Comparison of ENCODE assay signal across 8 cellular contexts in the genomic region with DNA sequence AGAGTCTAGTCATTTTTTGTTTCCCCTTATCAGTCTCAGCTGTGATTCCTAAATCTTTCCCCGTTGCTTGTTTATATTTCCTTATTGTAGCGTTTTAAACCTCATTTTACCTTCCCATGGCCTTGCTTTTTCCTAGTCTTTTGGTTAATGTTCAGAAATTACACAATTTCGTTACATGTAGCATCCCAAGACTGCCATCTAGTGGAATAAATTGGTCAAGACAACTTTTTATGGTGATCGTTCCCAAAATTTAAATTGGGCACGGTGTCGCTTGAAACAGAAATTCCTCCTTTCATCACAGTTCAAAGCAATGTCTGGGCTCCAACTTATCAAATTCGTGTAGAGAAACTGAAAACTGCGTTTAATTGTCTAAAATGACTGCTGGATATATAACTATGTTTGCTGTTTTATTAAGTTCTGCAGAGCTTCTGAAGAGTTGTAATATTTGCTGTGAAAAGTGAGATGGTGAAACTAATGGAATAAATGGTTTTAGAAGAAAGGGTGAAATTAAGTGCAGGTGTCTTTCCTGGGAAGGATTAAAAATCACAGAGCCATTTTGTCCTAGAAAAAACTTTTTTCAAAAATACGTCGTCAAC.
DNase-seq lines count a peak whose midpoint lies in the region; ATAC-seq and TF ChIP-seq lines count a peak whose summit lies in the region.

No MANE protein-coding gene starts in this region.

- no peaks in the 10 kb centered on the region for H3K9me3 ChIP-seq in liver (ENCODE audit: control insufficient read depth in 4 of 4, low read length in 3 of 4)

- no peaks in the 10 kb centered on the region for H3K36me3 Mint-ChIP-seq in brain

- no peaks in the 10 kb centered on the region for H3K27me3 Mint-ChIP-seq in brain

- DNase-seq in ELR (ENCODE audit: low read depth), result peak; percentile 62
- DNase-seq in HEK293T (ENCODE audit: extremely low spot score), result peak; percentile 25
- DNase-seq in NCI-H446 treated with DMSO at 0.1 percent for 48 hours (lab: John Stamatoyannopoulos, UW), result peak; percentile 41
- DNase-seq in effector CD8-positive, alpha-beta T cell (lab: John Stamatoyannopoulos, UW), result no peak
- DNase-seq in activated CD4-positive, alpha-beta T cell treated with anti-CD3 and anti-CD28 coated beads for 1 hour, result no peak

- no peaks in the 10 kb centered on the region for H3K27me3 ChIP-seq in liver (ENCODE audit: control insufficient read depth in 4 of 4, insufficient read depth in 4 of 4, low read length in 3 of 4)

- H3K4me1 ChIP-seq in liver (ENCODE audit: control insufficient read depth in 4 of 4, insufficient read depth in 4 of 4, low read length in 3 of 4), result peaks cover 0 to 13% (median under 1%) of the 10 kb centered on the region in 4 donors

- CTCF ChIA-PET in HEK293T (lab: Yijun Ruan, JAX), result interaction anchor here (0.5 to 1.6 kb wide), 2 partner anchors 10 kb away, joined by 4 to 5 read pairs; no protein-coding TSS in a partner anchor

- peak overlapping the region; percentile 3 to 78 (median 60) for H3K4me3 Mint-ChIP-seq in brain

- H3K27ac ChIP-seq in liver (ENCODE audit: low read depth in 1 of 2, low read length in 2 of 2), result no peak overlapping the region

- ATAC-seq in HG02623 (IDR thresholded peaks at IDR 0.05; ENCODE audit: unreplicated experiment), result no peak

- H3K27ac Mint-ChIP-seq in brain, result peak overlapping the region in 1 of 5 experiments; percentile 0

- TF ChIP-seq RAD21 in liver (IDR thresholded peaks at IDR 0.05), result peak; percentile 96

- WGBS in liver, result 18% methylated on average over 10 of the region's 10 CpGs

- H3K4me1 Mint-ChIP-seq in brain, result peaks cover 26% of the 10 kb centered on the region

- H3K9me3 Mint-ChIP-seq in brain, result peaks cover 0 to under 1% (median 0%) of the 10 kb centered on the region in 5 experiments

- TF ChIP-seq CTCF in brain (conservative IDR thresholded peaks at IDR 0.05), result peak; percentile 78 to 88
- TF ChIP-seq CTCF in liver (IDR thresholded peaks at IDR 0.05; ENCODE audit: low read depth, low read length, missing input control), result peak; percentile 81

- peak overlapping the region in 1 of 2 donors; percentile 39 for H3K9ac ChIP-seq in liver (ENCODE audit: low read depth in 1 of 2, low read length in 2 of 2)

- POLR2A ChIA-PET in HEK293T (lab: Yijun Ruan, JAX), result no interaction called here

- peaks cover 0 to 2% (median 0%) of the 10 kb centered on the region in 4 donors for H3K36me3 ChIP-seq in liver (ENCODE audit: control insufficient read depth in 4 of 4, insufficient read depth in 3 of 4, low read depth in 1 of 4, low read length in 3 of 4)

- no peak overlapping the region for H3K4me3 ChIP-seq in liver (ENCODE audit: low read depth in 1 of 3, low read length in 3 of 3)

TF ChIP-seq in HEK293T, 16 proteins besides CTCF, POLR2A, EP300 and RAD21:
- TF ChIP-seq BHLHE40 (IDR thresholded peaks at IDR 0.05; ENCODE audit: borderline replicate concordance) (no peak), TARDBP (IDR thresholded peaks at IDR 0.05) (no peak), ZNF384 (IDR thresholded peaks at IDR 0.05) (no peak), SUZ12 (IDR thresholded peaks at IDR 0.05) (no peak), SP1 (IDR thresholded peaks at IDR 0.05) (no peak), L3MBTL2 (conservative IDR thresholded peaks at IDR 0.05) (no peak), CTBP1 (IDR thresholded peaks at IDR 0.05; ENCODE audit: borderline replicate concordance) (no peak), ELF4 (IDR thresholded peaks at IDR 0.05) (no peak)

TF ChIP-seq in liver, 16 proteins besides CTCF, POLR2A, EP300 and RAD21:
- TF ChIP-seq TAF1 (conservative IDR thresholded peaks at IDR 0.05) (no peak), HNF4A (conservative IDR thresholded peaks at IDR 0.05) (peak in 1 of 2 donors; percentile 15), HNF4G (IDR thresholded peaks at IDR 0.05) (no peak), FOXA1 (IDR thresholded peaks at IDR 0.05) (no peak), JUND (IDR thresholded peaks at IDR 0.05) (no peak), FOXA2 (IDR thresholded peaks at IDR 0.05) (no peak)
- TF ChIP-seq, protein P1, sequence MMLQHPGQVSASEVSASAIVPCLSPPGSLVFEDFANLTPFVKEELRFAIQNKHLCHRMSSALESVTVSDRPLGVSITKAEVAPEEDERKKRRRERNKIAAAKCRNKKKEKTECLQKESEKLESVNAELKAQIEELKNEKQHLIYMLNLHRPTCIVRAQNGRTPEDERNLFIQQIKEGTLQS (IDR thresholded peaks at IDR 0.05), result no peak
- TF ChIP-seq, protein P2, sequence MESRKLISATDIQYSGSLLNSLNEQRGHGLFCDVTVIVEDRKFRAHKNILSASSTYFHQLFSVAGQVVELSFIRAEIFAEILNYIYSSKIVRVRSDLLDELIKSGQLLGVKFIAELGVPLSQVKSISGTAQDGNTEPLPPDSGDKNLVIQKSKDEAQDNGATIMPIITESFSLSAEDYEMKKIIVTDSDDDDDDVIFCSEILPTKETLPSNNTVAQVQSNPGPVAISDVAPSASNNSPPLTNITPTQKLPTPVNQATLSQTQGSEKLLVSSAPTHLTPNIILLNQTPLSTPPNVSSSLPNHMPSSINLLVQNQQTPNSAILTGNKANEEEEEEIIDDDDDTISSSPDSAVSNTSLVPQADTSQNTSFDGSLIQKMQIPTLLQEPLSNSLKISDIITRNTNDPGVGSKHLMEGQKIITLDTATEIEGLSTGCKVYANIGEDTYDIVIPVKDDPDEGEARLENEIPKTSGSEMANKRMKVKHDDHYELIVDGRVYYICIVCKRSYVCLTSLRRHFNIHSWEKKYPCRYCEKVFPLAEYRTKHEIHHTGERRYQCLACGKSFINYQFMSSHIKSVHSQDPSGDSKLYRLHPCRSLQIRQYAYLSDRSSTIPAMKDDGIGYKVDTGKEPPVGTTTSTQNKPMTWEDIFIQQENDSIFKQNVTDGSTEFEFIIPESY (IDR thresholded peaks at IDR 0.05), result no peak

Comparison
In these comparisons a context has a peak if more than half of its experiments do, and no peak if none do; other contexts are left out.
1. DNase-seq: peak in ELR (single experiment), HEK293T (single experiment) and NCI-H446 treated with DMSO at 0.1 percent for 48 hours (single experiment); none in effector CD8-positive, alpha-beta T cell (single experiment) and activated CD4-positive, alpha-beta T cell treated with anti-CD3 and anti-CD28 coated beads for 1 hour (single experiment).